In genomic region chr14:96631621-96632362, GRCh38 we compare ENCODE assay signal across 17 cellular contexts.
DNase-seq lines count a peak whose midpoint lies in the region; ATAC-seq, FAIRE-seq and TF ChIP-seq lines count a peak whose summit lies in the region.
"Had no signal": no experiment of that assay in that cellular context is flagged by ENCODE, and none has a peak within 500 bp of the region (broad histone marks: within the 10 kb centered on the region; RNA-seq: fewer than 3 reads in every experiment).

No MANE protein-coding gene starts in this region.

- no peaks in the 10 kb centered on the region for H3K79me2 ChIP-seq in DND-41 (ENCODE audit: insufficient read depth, low read length)

- no peak for TF ChIP-seq POLR2A in A549 (IDR thresholded peaks at IDR 0.05; ENCODE audit: low read length)

- DNase-seq in A549 (ENCODE audit: low read depth in 1 of 2, low spot score in 1 of 2) (no peak), DND-41 (no peak), RPMI7951 (ENCODE audit: low read depth) (peak; percentile 23), iPS-NIHi7 (ENCODE audit: extremely low spot score) (peak; percentile 14), kidney glomerular epithelial cell (lab: John Stamatoyannopoulos, UW) (no peak)
- no peak for DNase-seq in stimulated activated naive CD4-positive, alpha-beta T cell treated with Interleukin-2 at 50 U/mL for 16 hours (lab: John Stamatoyannopoulos, UW)
- DNase-seq: activated CD4-positive, CD25-positive, alpha-beta regulatory T cell; activated T-cell treated with anti-CD3 and anti-CD28 coated beads, Interleukin-2, amount 50 U/mL, for 48 hours; EL; kidney; mucosa of descending colon; spleen; T-helper 1 cell had no signal

- H3K36me3 ChIP-seq in DND-41 (ENCODE audit: insufficient read depth, low read length) = no peaks in the 10 kb centered on the region
- H3K36me3 ChIP-seq: BLaER1, spleen had no signal

- TF ChIP-seq EP300 in A549 (IDR thresholded peaks at IDR 0.05) = no peak

- FAIRE-seq in A549 (lab: Jason Lieb, UNC) = no peak
- FAIRE-seq: GM12892, kidney had no signal

- no peak overlapping the region for H2AFZ ChIP-seq in DND-41 (ENCODE audit: low read depth, low read length)

- H3K9me3 ChIP-seq in A549 (no peaks in the 10 kb centered on the region), DND-41 (ENCODE audit: insufficient read depth, low read length, severe bottlenecking) (no peaks in the 10 kb centered on the region)
- H3K9me3 ChIP-seq: BLaER1, mucosa of descending colon had no signal

- POLR2A ChIA-PET in A549 (lab: Yijun Ruan, JAX) = no interaction called here

- H4K20me1 ChIP-seq in DND-41 (ENCODE audit: insufficient read depth, low read length) = no peaks in the 10 kb centered on the region
- H4K20me1 ChIP-seq: BLaER1 had no signal

- H3K9ac ChIP-seq in DND-41 (ENCODE audit: low read depth, low read length) = no peak overlapping the region
- H3K9ac ChIP-seq: BLaER1 had no signal

- no peak for TF ChIP-seq RAD21 in A549 (conservative IDR thresholded peaks at IDR 0.05 in 1 of 2, IDR thresholded peaks at IDR 0.05 in 1 of 2)

- no peak overlapping the region for H3K4me3 ChIP-seq in A549
- no peak overlapping the region for H3K4me3 ChIP-seq in DND-41 (ENCODE audit: low read depth in 1 of 2, low read length in 2 of 2)
- H3K4me3 ChIP-seq: BLaER1, mucosa of descending colon, spleen had no signal

- H3K27me3 ChIP-seq in DND-41 (ENCODE audit: insufficient read depth, low read length, poor library complexity) = peaks cover 7% of the 10 kb centered on the region
- H3K27me3 ChIP-seq: BLaER1 had no signal

- TF ChIP-seq CTCF in A549 (IDR thresholded peaks at IDR 0.05) = no peak
- no peak for TF ChIP-seq CTCF in DND-41 (IDR thresholded peaks at IDR 0.05; ENCODE audit: borderline replicate concordance, extremely low read depth, low read length, poor library complexity, severe bottlenecking)

- no peaks in the 10 kb centered on the region for H3K4me1 ChIP-seq in A549
- H3K4me1 ChIP-seq in DND-41 (ENCODE audit: insufficient read depth, low read length) = no peaks in the 10 kb centered on the region
- H3K4me1 ChIP-seq: BLaER1 had no signal

- H3K4me2 ChIP-seq in A549 (no peak overlapping the region), DND-41 (ENCODE audit: insufficient read depth, low read length) (no peak overlapping the region)
- H3K4me2 ChIP-seq: BLaER1 had no signal

- CTCF ChIA-PET in A549 (lab: Yijun Ruan, JAX) = no interaction called here

- H3K27ac ChIP-seq in A549 (no peak overlapping the region), DND-41 (ENCODE audit: low read length) (no peak overlapping the region)
- H3K27ac ChIP-seq: BLaER1, spleen had no signal

- ATAC-seq in A549 = peak; percentile 47 to 69; a peak in 4 of 6 replicates
- peak; percentile 59; the same call in 2 of the 3 replicates for ATAC-seq in DND-41 (ENCODE audit: insufficient read depth, low read depth)
- ATAC-seq in GM19395 (IDR thresholded peaks at IDR 0.05; ENCODE audit: unreplicated experiment) = no peak
- no peak for ATAC-seq in HG02759 (IDR thresholded peaks at IDR 0.05; ENCODE audit: unreplicated experiment)
- ATAC-seq: mucosa of descending colon had no signal

- 33% methylated on average over 9 of the region's 17 CpGs for WGBS in A549 (ENCODE audit: missing lambda C conversion rate)

TF ChIP-seq in A549, 52 proteins besides CTCF, POLR2A, EP300 and RAD21:
- TF ChIP-seq HMGXB4 (CRISPR knock-in tag; IDR thresholded peaks at IDR 0.05; ENCODE audit: borderline replicate concordance) (no peak), E2F6 (IDR thresholded peaks at IDR 0.05; ENCODE audit: borderline replicate concordance, low read depth) (no peak), RARB (CRISPR knock-in tag; IDR thresholded peaks at IDR 0.05) (no peak), FOXS1 (CRISPR knock-in tag; IDR thresholded peaks at IDR 0.05) (no peak)

Comparison
In these comparisons a context has a peak if more than half of its experiments do, and no peak if none do; other contexts are left out.
1. ATAC-seq: peak in A549 (2 of 2) and DND-41 (single experiment); none in GM19395 (single experiment) and HG02759 (single experiment).
2. DNase-seq: peak in RPMI7951 (single experiment) and iPS-NIHi7 (single experiment); none in A549 (0 of 2), DND-41 (single experiment), stimulated activated naive CD4-positive, alpha-beta T cell treated with Interleukin-2 at 50 U/mL for 16 hours (single experiment) and kidney glomerular epithelial cell (single experiment).